10 cellular contexts compared by ENCODE assay signal in genomic region chr6:7053125-7053784, GRCh38. TPM values are rescaled to one million over a fixed set of nuclear protein-coding genes. Genes with fewer than 3 reads are reported as not detected.
DNase-seq lines count a peak whose midpoint lies in the region; ATAC-seq and TF ChIP-seq lines count a peak whose summit lies in the region.
"Had no signal": no experiment of that assay in that cellular context is flagged by ENCODE, and none has a peak within 500 bp of the region (broad histone marks: within the 10 kb centered on the region; RNA-seq: fewer than 3 reads in every experiment).

No MANE protein-coding gene starts in this region.

- 59 to 60% methylated on average over 5 of the region's 5 CpGs for WGBS in heart right ventricle, 2 donors

- TF ChIP-seq CTCF in heart right ventricle (IDR thresholded peaks at IDR 0.05) = no peak
- TF ChIP-seq CTCF in chondrocyte (IDR thresholded peaks at IDR 0.05) = no peak
- no peak for TF ChIP-seq CTCF in vagina (IDR thresholded peaks at IDR 0.05)

- no peaks in the 10 kb centered on the region for H3K36me3 Mint-ChIP-seq in chondrocyte (ENCODE audit: low read depth)
- no peaks in the 10 kb centered on the region for H3K36me3 Mint-ChIP-seq in naive thymus-derived CD8-positive, alpha-beta T cell

- H3K4me3 ChIP-seq in heart right ventricle = peak overlapping the region in 3 of 10 donors; percentile 67 to 76 (median 67)
- H3K4me3 ChIP-seq in vagina = peak overlapping the region in 1 of 2 donors; percentile 51

- POLR2A ChIA-PET in naive thymus-derived CD8-positive, alpha-beta T cell (lab: Charles Lee) = interaction anchor here (0.7 to 3.7 kb wide), 8 partner anchors 10 to 278 kb away, joined by 3 to 22 read pairs (median 4); partner anchors contain the start of gene RREB1

- H3K27ac ChIP-seq in heart right ventricle (peak overlapping the region in 7 of 10 donors; percentile 54 to 92 (median 80)), vagina (peak overlapping the region; percentile 77)
- H3K27ac ChIP-seq: C4-2B had no signal

- peaks cover 0 to 6% (median 0%) of the 10 kb centered on the region in 7 donors for H3K27me3 ChIP-seq in heart right ventricle
- H3K27me3 ChIP-seq in vagina = no peaks in the 10 kb centered on the region

- H3K9me3 Mint-ChIP-seq in chondrocyte (ENCODE audit: low read depth) = no peaks in the 10 kb centered on the region
- no peaks in the 10 kb centered on the region for H3K9me3 Mint-ChIP-seq in naive thymus-derived CD8-positive, alpha-beta T cell
- H3K9me3 Mint-ChIP-seq: T-helper 1 cell treated with Interleukin-12 subunit alpha and Interleukin-12 subunit beta and Interleukin-4 antibody, amounts not matched to agents 30 μg/mL and 1 μg/mL, for 36 hours had no signal

- H3K36me3 ChIP-seq in heart right ventricle (no peaks in the 10 kb centered on the region), vagina (no peaks in the 10 kb centered on the region)

- H3K27me3 Mint-ChIP-seq in chondrocyte (ENCODE audit: low read depth) = no peaks in the 10 kb centered on the region
- no peaks in the 10 kb centered on the region for H3K27me3 Mint-ChIP-seq in naive thymus-derived CD8-positive, alpha-beta T cell

- H3K4me1 Mint-ChIP-seq in chondrocyte (ENCODE audit: low read depth) = peaks cover 22% of the 10 kb centered on the region
- peaks cover 7 to 26% (median 17%) of the 10 kb centered on the region in 4 donors for H3K4me1 Mint-ChIP-seq in naive thymus-derived CD8-positive, alpha-beta T cell

- ATAC-seq in heart right ventricle (no peak), GM21381 (IDR thresholded peaks at IDR 0.05; ENCODE audit: unreplicated experiment) (no peak)
- no peak for ATAC-seq in naive thymus-derived CD8-positive, alpha-beta T cell

- H3K4me3 Mint-ChIP-seq in chondrocyte (ENCODE audit: unreplicated experiment) = peak overlapping the region; percentile 58
- H3K4me3 Mint-ChIP-seq in naive thymus-derived CD8-positive, alpha-beta T cell = peak overlapping the region; percentile 36 to 90 (median 78)
- H3K4me3 Mint-ChIP-seq: T-helper 1 cell treated with Interleukin-12 subunit alpha and Interleukin-12 subunit beta and Interleukin-4 antibody, amounts not matched to agents 30 μg/mL and 1 μg/mL, for 36 hours had no signal

- intact Hi-C loops in heart right ventricle (cut with DNase I) (loop anchor here in 2 of 10 donors (2.0 to 10.0 kb wide), 6 partner anchors 30 to 328 kb away; no protein-coding TSS in a partner anchor), cardiac septum (cut with DNase I) (no loop called here), vagina (cut with DNase I) (no loop called here)

- H3K9me3 ChIP-seq in heart right ventricle (no peaks in the 10 kb centered on the region), vagina (no peaks in the 10 kb centered on the region)

- H3K4me1 ChIP-seq in heart right ventricle (peaks cover 0 to 49% (median 21%) of the 10 kb centered on the region in 9 donors), vagina (peaks cover 19% of the 10 kb centered on the region)

- no peak for TF ChIP-seq POLR2A in vagina (IDR thresholded peaks at IDR 0.05)

- H3K27ac Mint-ChIP-seq in chondrocyte (ENCODE audit: unreplicated experiment) = peak overlapping the region; percentile 17
- H3K27ac Mint-ChIP-seq in naive thymus-derived CD8-positive, alpha-beta T cell = peak overlapping the region in 9 of 10 donors; percentile 37 to 95 (median 85)
- H3K27ac Mint-ChIP-seq: T-helper 1 cell treated with Interleukin-12 subunit alpha and Interleukin-12 subunit beta and Interleukin-4 antibody, amounts not matched to agents 30 μg/mL and 1 μg/mL, for 36 hours had no signal

- no peak for DNase-seq in heart right ventricle
- DNase-seq in cardiac septum (ENCODE audit: low spot score) = no peak
- no peak for DNase-seq in chondrocyte (ENCODE audit: low spot score)
- DNase-seq in naive thymus-derived CD8-positive, alpha-beta T cell = no peak
- DNase-seq in vagina (ENCODE audit: extremely low spot score in 2 of 2) = no peak
- DNase-seq in T-helper 1 cell = no peak
- DNase-seq in amygdala (lab: John Stamatoyannopoulos, UW) = no peak

RNA-seq across cellular contexts. Expression of gene RREB1, which starts 54.5 kb away (rescaled TPM):
- total RNA-seq in heart right ventricle (10 to 100 TPM; 32.2 to 47.1 (median 36.8) TPM), cardiac septum (27.8 TPM), chondrocyte (25.7 to 29.5 TPM (median 28.4 TPM) in 3 replicates), vagina (57.2 TPM)
- 10 to 100 TPM in 1 of 2 donors, 1 to 10 TPM in 1; 3.0 to 11.4 TPM for polyA plus RNA-seq in heart right ventricle
- total RNA-seq in naive thymus-derived CD8-positive, alpha-beta T cell = 10 to 100 TPM; 47.1 to 53.0 TPM
- 1 to 10 TPM; 2.5 to 5.8 (median 5.0) TPM for polyA plus RNA-seq in naive thymus-derived CD8-positive, alpha-beta T cell
